In the genomic region with DNA sequence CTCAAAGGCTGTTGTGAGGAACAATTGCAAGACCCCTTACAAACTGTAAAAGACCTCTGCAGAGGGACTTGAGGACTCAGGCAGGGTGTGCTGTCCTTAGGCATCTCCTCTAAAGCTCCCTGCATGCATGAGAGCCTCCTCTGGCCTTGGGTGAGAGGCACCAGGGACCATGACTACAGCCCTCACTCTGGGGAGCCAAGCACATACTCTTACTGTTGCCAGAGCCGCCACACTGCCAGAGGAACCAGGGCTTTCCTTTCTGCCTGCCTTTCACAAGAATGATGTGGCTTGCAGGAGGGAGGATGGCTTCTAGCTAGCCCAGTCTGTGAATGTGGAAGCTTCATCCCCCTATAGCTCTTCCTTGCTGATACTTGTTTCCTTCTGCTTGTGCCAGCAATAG, we compare ENCODE assay signal across 26 cellular contexts. TPM values are rescaled to one million over a fixed set of nuclear protein-coding genes. Genes with fewer than 3 reads are reported as not detected.
DNase-seq lines count a peak whose midpoint lies in the region; ATAC-seq, FAIRE-seq and TF ChIP-seq lines count a peak whose summit lies in the region.
"Had no signal": no experiment of that assay in that cellular context is flagged by ENCODE, and none has a peak within 500 bp of the region (broad histone marks: within the 10 kb centered on the region; RNA-seq: fewer than 3 reads in every experiment).

No MANE protein-coding gene starts in this region.

- H3K14ac ChIP-seq in neuronal stem cell (ENCODE audit: low read length), result no peak overlapping the region

- peaks cover 37% of the 10 kb centered on the region for H3K9me3 Mint-ChIP-seq in glutamatergic neuron (ENCODE audit: unreplicated experiment)
- H3K9me3 Mint-ChIP-seq: CD14-positive monocyte; CD4-positive, alpha-beta T cell; CD8-positive, alpha-beta memory T cell had no signal

- no peak overlapping the region for H2BK15ac ChIP-seq in neuronal stem cell (ENCODE audit: low read length)

- H2BK5ac ChIP-seq in neuronal stem cell (ENCODE audit: low read length), result no peak overlapping the region

- peak overlapping the region; percentile 92 for H3K4me3 Mint-ChIP-seq in glutamatergic neuron (ENCODE audit: unreplicated experiment)
- H3K4me3 Mint-ChIP-seq: CD14-positive monocyte; CD4-positive, alpha-beta T cell had no signal

- no peak for ATAC-seq in GM21381 (IDR thresholded peaks at IDR 0.05; ENCODE audit: unreplicated experiment)
- ATAC-seq: GM12878 had no signal

- no peak overlapping the region for H2BK120ac ChIP-seq in neuronal stem cell (ENCODE audit: low read depth, low read length)

- DNase-seq in DMS79 treated with DMSO at 0.1 percent for 48 hours (lab: John Stamatoyannopoulos, UW), result peak; percentile 12
- no peak for DNase-seq in DMS79 (lab: John Stamatoyannopoulos, UW)
- DNase-seq in glutamatergic neuron, result no peak
- no peak for DNase-seq in neuronal stem cell (ENCODE audit: low spot score)
- peak; percentile 56 to 63 for DNase-seq in thyroid gland
- no peak for DNase-seq in AG20443 (ENCODE audit: low spot score)
- DNase-seq in GM12892 (ENCODE audit: insufficient read length), result no peak
- DNase-seq: AML-193; BE2C; Calu3; CD4-positive, alpha-beta T cell; CD8-positive, alpha-beta memory T cell; COR-L47; DMS53; EL; GDM1; GOT3; H7; HCEC 1CT had no signal

- TF ChIP-seq POLR2A in thyroid gland (IDR thresholded peaks at IDR 0.05) (no peak), GM12892 (IDR thresholded peaks at IDR 0.05; ENCODE audit: low read depth, low read length) (no peak)

- H3K9ac ChIP-seq in neuronal stem cell (ENCODE audit: low read depth, low read length, poor library complexity), result peak overlapping the region; percentile 51
- H3K9ac ChIP-seq: BLaER1 treated with 17β-estradiol and CSF1 and Interleukin-3, amounts not matched to agents 10 nM and 100 nM had no signal

- peaks cover 2% of the 10 kb centered on the region for H3K79me1 ChIP-seq in neuronal stem cell (ENCODE audit: low read depth, low read length)

- H3K4me1 ChIP-seq in neuronal stem cell (ENCODE audit: control insufficient read depth in 2 of 2, insufficient read depth in 1 of 2, low read depth in 1 of 2, low read length in 2 of 2) (peaks cover 40 to 48% of the 10 kb centered on the region in 2 donors), thyroid gland (peaks cover 49 to 65% of the 10 kb centered on the region in 2 donors)
- H3K4me1 ChIP-seq: BLaER1 treated with 17β-estradiol and CSF1 and Interleukin-3, amounts not matched to agents 10 nM and 100 nM had no signal

- peaks cover 0 to 58% of the 10 kb centered on the region in 2 donors for H3K36me3 ChIP-seq in neuronal stem cell (replicated peaks in 1 of 2; ENCODE audit: control insufficient read depth in 2 of 2, insufficient read depth in 2 of 2, low read length in 2 of 2)
- H3K36me3 ChIP-seq in thyroid gland, result no peaks in the 10 kb centered on the region
- H3K36me3 ChIP-seq: BLaER1 treated with 17β-estradiol and CSF1 and Interleukin-3, amounts not matched to agents 10 nM and 100 nM had no signal

- intact Hi-C loops in thyroid gland (cut with DNase I), result no loop called here

- no peak for FAIRE-seq in GM12892 (lab: Jason Lieb, UNC)
- FAIRE-seq: A204.1, GM12878, GM18507 had no signal

- H3K27me3 ChIP-seq in neuronal stem cell (ENCODE audit: control insufficient read depth in 3 of 3, insufficient read depth in 3 of 3, low read depth in 1 of 3, low read length in 3 of 3), result peaks cover 0 to 2% (median 0%) of the 10 kb centered on the region in 3 experiments
- H3K27me3 ChIP-seq in thyroid gland, result no peaks in the 10 kb centered on the region
- H3K27me3 ChIP-seq: BE2C had no signal

- H3K27ac Mint-ChIP-seq in glutamatergic neuron (ENCODE audit: unreplicated experiment), result peak overlapping the region; percentile 100
- H3K27ac Mint-ChIP-seq: CD14-positive monocyte; CD4-positive, alpha-beta T cell; CD8-positive, alpha-beta memory T cell had no signal

- H3K4me3 ChIP-seq in neuronal stem cell (ENCODE audit: low read length in 2 of 2) (no peak overlapping the region), thyroid gland (replicated peaks in 1 of 3) (no peak overlapping the region)
- H3K4me3 ChIP-seq: BLaER1 treated with 17β-estradiol and CSF1 and Interleukin-3, amounts not matched to agents 10 nM and 100 nM; GM12878 had no signal

- H3K9me3 ChIP-seq in neuronal stem cell (replicated peaks in 1 of 2; ENCODE audit: control insufficient read depth in 2 of 2, insufficient read depth in 1 of 2, low read depth in 1 of 2, low read length in 2 of 2) (no peaks in the 10 kb centered on the region), thyroid gland (no peaks in the 10 kb centered on the region)
- H3K9me3 ChIP-seq: BE2C; BLaER1 treated with 17β-estradiol and CSF1 and Interleukin-3, amounts not matched to agents 10 nM and 100 nM had no signal

- H3K4me2 ChIP-seq in neuronal stem cell (ENCODE audit: insufficient read depth, low read length, poor library complexity, severe bottlenecking), result no peak overlapping the region
- H3K4me2 ChIP-seq: BLaER1 treated with 17β-estradiol and CSF1 and Interleukin-3, amounts not matched to agents 10 nM and 100 nM had no signal

- H3K18ac ChIP-seq in neuronal stem cell (ENCODE audit: low read length), result peak overlapping the region; percentile 66

- H3K23ac ChIP-seq in neuronal stem cell (ENCODE audit: low read depth, low read length, poor library complexity), result no peak overlapping the region

- no peak overlapping the region for H2BK12ac ChIP-seq in neuronal stem cell (ENCODE audit: low read length)

- no peak overlapping the region for H4K91ac ChIP-seq in neuronal stem cell (ENCODE audit: low read depth, low read length, poor library complexity)

- no CpG with 5 or more reads among the region's 1 CpG for WGBS in neuronal stem cell (ENCODE audit: extremely low coverage in 2 of 2, insufficient read length in 2 of 2, insufficient replicate concordance in 1 of 2), 2 donors
- WGBS in thyroid gland, 2 donors, result 70% methylated on average over 1 of the region's 1 CpG

- peak overlapping the region; percentile 0 for H2AK5ac ChIP-seq in neuronal stem cell (ENCODE audit: low read depth, low read length)

- H3K4me1 Mint-ChIP-seq in glutamatergic neuron (ENCODE audit: low read depth, unreplicated experiment), result peaks cover 65% of the 10 kb centered on the region

- H3K27me3 Mint-ChIP-seq in glutamatergic neuron (ENCODE audit: unreplicated experiment), result peaks cover 38% of the 10 kb centered on the region

- H2AFZ ChIP-seq in neuronal stem cell (ENCODE audit: low read length), result no peak overlapping the region

- TF ChIP-seq CTCF in glutamatergic neuron (IDR thresholded peaks at IDR 0.05; ENCODE audit: partially characterized antibody, unreplicated experiment), result no peak
- no peak for TF ChIP-seq CTCF in thyroid gland (IDR thresholded peaks at IDR 0.05)

- H3K27ac ChIP-seq in neuronal stem cell (replicated peaks; ENCODE audit: low read length), result no peak overlapping the region
- peak overlapping the region; percentile 29 to 81 (median 58) for H3K27ac ChIP-seq in thyroid gland
- H3K27ac ChIP-seq: 22Rv1; BLaER1 treated with 17β-estradiol and CSF1 and Interleukin-3, amounts not matched to agents 10 nM and 100 nM had no signal

- H4K8ac ChIP-seq in neuronal stem cell (ENCODE audit: low read depth, low read length), result no peak overlapping the region

- H3K4ac ChIP-seq in neuronal stem cell (ENCODE audit: low read length), result no peak overlapping the region

- peaks cover 2% of the 10 kb centered on the region for H3K36me3 Mint-ChIP-seq in glutamatergic neuron (ENCODE audit: unreplicated experiment)
- H3K36me3 Mint-ChIP-seq: CD14-positive monocyte; CD8-positive, alpha-beta memory T cell had no signal

RNA-seq across cellular contexts. Expression of a gene that starts 5.9 kb away (rescaled TPM):
- total RNA-seq in glutamatergic neuron (ENCODE audit: unreplicated experiment), result 590 TPM
- 21.7 TPM for polyA plus RNA-seq in neuronal stem cell (2013, experiment 1 of 2)
- 21.3 TPM for polyA plus RNA-seq in neuronal stem cell (2013, experiment 2 of 2)
- 100 to 1,000 TPM in 1 of 4 donors, 10 to 100 TPM in 3; 20.3 to 116 (median 29.1) TPM for total RNA-seq in thyroid gland
- polyA plus RNA-seq in GM12892 (2012; ENCODE audit: missing spikeins), result not detected
- total RNA-seq: CD4-positive, alpha-beta T cell; CD8-positive, alpha-beta memory T cell; GM12878 had no signal
- polyA plus RNA-seq: CD14-positive monocyte; CD8-positive, alpha-beta memory T cell had no signal

RNA-seq across cellular contexts. Expression of a gene that starts 25.9 kb away (rescaled TPM):
- total RNA-seq in glutamatergic neuron (ENCODE audit: unreplicated experiment) (15.3 TPM), thyroid gland (10 to 100 TPM; 11.3 to 33.9 (median 22.8) TPM)
- 24.0 TPM for polyA plus RNA-seq in neuronal stem cell (2013, experiment 1 of 2)
- 24.2 TPM for polyA plus RNA-seq in neuronal stem cell (2013, experiment 2 of 2)
- 20.5 TPM for polyA plus RNA-seq in GM12892 (2012; ENCODE audit: missing spikeins)

Comparison
In these comparisons a context has a peak if more than half of its experiments do, and no peak if none do; other contexts are left out.
1. DNase-seq: peak in DMS79 treated with DMSO at 0.1 percent for 48 hours (single experiment) and thyroid gland (2 of 2); none in DMS79 (single experiment), glutamatergic neuron (single experiment), neuronal stem cell (single experiment), AG20443 (single experiment) and GM12892 (single experiment).